8 cellular contexts compared by ENCODE assay signal in the genomic region with DNA sequence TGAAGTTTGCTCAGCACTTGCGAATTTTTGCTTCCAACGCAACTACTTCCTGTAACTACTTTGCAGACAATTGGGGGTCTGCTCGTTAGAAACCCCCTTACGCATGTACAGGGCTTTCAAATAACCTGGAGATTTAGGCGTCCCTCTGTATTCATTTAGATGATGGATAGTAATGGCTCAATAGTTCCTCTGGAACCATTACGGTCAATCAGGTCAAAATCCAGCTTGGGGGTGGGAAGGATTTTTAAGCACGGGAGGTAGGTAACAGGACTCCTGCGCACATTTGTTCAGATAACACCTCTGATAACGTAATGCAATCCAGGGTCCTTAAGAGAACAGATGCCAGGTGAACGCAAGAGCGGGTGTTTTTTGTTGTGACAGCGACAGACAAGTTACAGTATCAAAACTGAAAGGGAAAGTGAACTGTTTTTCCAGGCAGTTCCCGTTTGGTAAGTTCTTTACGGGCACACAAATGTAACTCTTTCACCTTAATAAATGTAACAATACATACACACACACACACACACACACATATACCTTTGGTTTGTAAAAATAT. TPM values are rescaled to one million over a fixed set of nuclear protein-coding genes. Genes with fewer than 3 reads are reported as not detected.
DNase-seq lines count a peak whose midpoint lies in the region; ATAC-seq and TF ChIP-seq lines count a peak whose summit lies in the region.

No MANE protein-coding gene starts in this region.

- peaks cover 0 to 21% (median 8%) of the 10 kb centered on the region in 4 donors for H3K4me1 ChIP-seq in right lobe of liver

- peaks cover 93% of the 10 kb centered on the region for H3K27me3 Mint-ChIP-seq in type B pancreatic cell

- H3K27ac ChIP-seq in right lobe of liver, result peak overlapping the region in 2 of 3 donors; percentile 30 to 53

- no peak for TF ChIP-seq CTCF in astrocyte of the cerebellum (IDR thresholded peaks at IDR 0.05; ENCODE audit: low read depth, low read length, missing control alignments)
- no peak for TF ChIP-seq CTCF in right lobe of liver (IDR thresholded peaks at IDR 0.05)
- no peak for TF ChIP-seq CTCF in type B pancreatic cell (conservative IDR thresholded peaks at IDR 0.05)

- peak overlapping the region; percentile 49 for H3K27ac Mint-ChIP-seq in type B pancreatic cell

- intact Hi-C loops in right lobe of liver (cut with DNase I), result loop anchor here in 1 of 2 donors (10.0 kb wide), 1 partner anchor 617 kb away; no protein-coding TSS in a partner anchor

- H3K4me3 Mint-ChIP-seq in type B pancreatic cell, result peak overlapping the region; percentile 90

- in situ Hi-C loops in astrocyte of the cerebellum (cut with HindIII; ENCODE audit: low sequenced_read_pairs), result loop anchor here (5.0 to 25.0 kb wide), 4 partner anchors 300 to 845 kb away; no protein-coding TSS in a partner anchor

- H3K27me3 ChIP-seq in right lobe of liver, result peaks cover 3 to 15% of the 10 kb centered on the region in 2 donors

- H3K4me1 Mint-ChIP-seq in type B pancreatic cell (ENCODE audit: unreplicated experiment), result peaks cover 22% of the 10 kb centered on the region

- DNase-seq in NCI-H1417 (lab: John Stamatoyannopoulos, UW) (peak in 2 of 3 experiments; percentile 28 to 69), NCI-H1417 treated with DMSO at 0.1 percent for 48 hours (lab: John Stamatoyannopoulos, UW) (no peak), NAMALWA (ENCODE audit: low spot score) (peak; percentile 42), astrocyte of the cerebellum (ENCODE audit: low read depth) (no peak), right lobe of liver (no peak), type B pancreatic cell (ENCODE audit: extremely low spot score, unreplicated experiment) (no peak)
- no peak for DNase-seq in stimulated activated CD4-positive, alpha-beta T cell treated with anti-CD3 and anti-CD28 coated beads, Interleukin-2, amount 100 ng/mL, for 24 hours

- under 1% methylated on average over 14 of the region's 14 CpGs for WGBS in right lobe of liver (ENCODE audit: insufficient coverage, low coverage, low lambda C conversion rate, missing lambda C conversion rate)

- H3K9me3 ChIP-seq in right lobe of liver, result no peaks in the 10 kb centered on the region

- H3K4me3 ChIP-seq in astrocyte of the cerebellum (ENCODE audit: low read depth, low read length), result peak overlapping the region; percentile 58
- H3K4me3 ChIP-seq in right lobe of liver, result peak overlapping the region; percentile 50 to 76 (median 61)

- H3K36me3 Mint-ChIP-seq in type B pancreatic cell, result no peaks in the 10 kb centered on the region

- peak; percentile 5 to 43 (median 27) for ATAC-seq in right lobe of liver
- ATAC-seq in HG03571 (IDR thresholded peaks at IDR 0.05; ENCODE audit: unreplicated experiment), result no peak

- no peaks in the 10 kb centered on the region for H3K36me3 ChIP-seq in right lobe of liver

- no peaks in the 10 kb centered on the region for H3K9me3 Mint-ChIP-seq in type B pancreatic cell

- TF ChIP-seq POLR2A in right lobe of liver (IDR thresholded peaks at IDR 0.05), result no peak

RNA-seq across cellular contexts. Expression of a gene that starts 3.7 kb away (rescaled TPM):
- total RNA-seq in right lobe of liver (under 1 TPM in 5 of 6 experiments, not detected in 1; 0.10 to 0.51 (median 0.12) TPM), type B pancreatic cell (ENCODE audit: low replicate concordance) (9.5 and 55.7 TPM in 2 replicates)

Comparison
In these comparisons a context has a peak if more than half of its experiments do, and no peak if none do; other contexts are left out.
1. DNase-seq: peak in NCI-H1417 (2 of 3) and NAMALWA (single experiment); none in NCI-H1417 treated with DMSO at 0.1 percent for 48 hours (single experiment), astrocyte of the cerebellum (single experiment), right lobe of liver (0 of 3), type B pancreatic cell (single experiment) and stimulated activated CD4-positive, alpha-beta T cell treated with anti-CD3 and anti-CD28 coated beads, Interleukin-2, amount 100 ng/mL, for 24 hours (0 of 2).